ENCODE assay signal across 9 cellular contexts in genomic region chr9:21434202-21435014, GRCh38. TPM values are rescaled to one million over a fixed set of nuclear protein-coding genes. Genes with fewer than 3 reads are reported as not detected.
DNase-seq lines count a peak whose midpoint lies in the region; ATAC-seq and TF ChIP-seq lines count a peak whose summit lies in the region.
"Had no signal": no experiment of that assay in that cellular context is flagged by ENCODE, and none has a peak within 500 bp of the region (broad histone marks: within the 10 kb centered on the region; RNA-seq: fewer than 3 reads in every experiment).

No MANE protein-coding gene starts in this region.

- DNase-seq in AG04449 (ENCODE audit: low read depth, low spot score) (peak; percentile 23), GM06990 (ENCODE audit: extremely low read depth, insufficient read length) (no peak), NCI-H2171 treated with DMSO at 0.1 percent for 48 hours (lab: John Stamatoyannopoulos, UW) (peak; percentile 33), activated T-cell treated with anti-CD3 and anti-CD28 coated beads for 4 hours (peak; percentile 40), head of caudate nucleus (peak in 36 of 42 donors; percentile 11 to 89 (median 62)), mesothelial cell of epicardium (ENCODE audit: low spot score in 2 of 2, unreplicated experiment in 2 of 2) (no peak)
- peak; percentile 64 for DNase-seq in stimulated activated CD4-positive, alpha-beta T cell treated with anti-CD3 and anti-CD28 coated beads, Interleukin-4, amount 100 ng/mL, for 24 hours

- no peak for ATAC-seq in HG03520 (IDR thresholded peaks at IDR 0.05; ENCODE audit: unreplicated experiment)
- ATAC-seq: left colon had no signal

- H3K9me3 Mint-ChIP-seq in mesothelial cell of epicardium, result peaks cover 5% of the 10 kb centered on the region

- H3K4me3 Mint-ChIP-seq in mesothelial cell of epicardium, result no peak overlapping the region

- TF ChIP-seq CTCF in AG04449 (IDR thresholded peaks at IDR 0.05; ENCODE audit: insufficient read depth, low read length, missing control alignments) (peak; percentile 53), GM06990 (IDR thresholded peaks at IDR 0.05; ENCODE audit: insufficient read depth, low read length, poor library complexity, severe bottlenecking) (peak; percentile 70), mesothelial cell of epicardium (IDR thresholded peaks at IDR 0.05; ENCODE audit: unreplicated experiment) (no peak)

- H3K4me3 ChIP-seq in AG04449 (ENCODE audit: low read depth, low read length) (no peak overlapping the region), GM06990 (replicated peaks; ENCODE audit: low read depth, low read length) (no peak overlapping the region)

- intact Hi-C loops in head of caudate nucleus (cut with DNase I), result no loop called here

- H3K27me3 Mint-ChIP-seq in mesothelial cell of epicardium (ENCODE audit: low read depth), result no peaks in the 10 kb centered on the region

- CTCF ChIA-PET in AG04449 (lab: Yijun Ruan, JAX), result interaction anchor here (0.7 to 6.2 kb wide), 43 partner anchors 8 to 804 kb away, joined by 3 to 59 read pairs (median 4); partner anchors contain the start of genes IFNA8 and MTAP

- H3K36me3 Mint-ChIP-seq in mesothelial cell of epicardium, result no peaks in the 10 kb centered on the region

- no peak overlapping the region for H3K27ac Mint-ChIP-seq in mesothelial cell of epicardium

- H3K4me1 Mint-ChIP-seq in mesothelial cell of epicardium, result no peaks in the 10 kb centered on the region

- POLR2A ChIA-PET in AG04449 (lab: Yijun Ruan, JAX), result no interaction called here

- no peaks in the 10 kb centered on the region for H3K36me3 ChIP-seq in GM06990 (ENCODE audit: control insufficient read depth, insufficient read depth, low read length)

- H3K27me3 ChIP-seq in GM06990 (replicated peaks; ENCODE audit: control insufficient read depth, insufficient read depth, low read length), result no peaks in the 10 kb centered on the region

RNA-seq across cellular contexts. Expression of gene IFNA1, which starts 5.8 kb away (rescaled TPM):
- total RNA-seq in mesothelial cell of epicardium, result not detected in 3 replicates
- total RNA-seq: left colon had no signal

RNA-seq across cellular contexts. Expression of gene IFNA8, which starts 25.5 kb away (rescaled TPM):
- not detected in 3 replicates for total RNA-seq in mesothelial cell of epicardium
- total RNA-seq: left colon had no signal

RNA-seq across cellular contexts. Expression of gene IFNE, which starts 47.7 kb away (rescaled TPM):
- 1.6 to 2.0 TPM (median 1.7 TPM) in 3 replicates for total RNA-seq in mesothelial cell of epicardium
- total RNA-seq: left colon had no signal

RNA-seq across cellular contexts. Expression of gene IFNA2, which starts 49.2 kb away (rescaled TPM):
- 0.34 to 0.62 TPM (median 0.58 TPM) in 3 replicates for total RNA-seq in mesothelial cell of epicardium
- total RNA-seq: left colon had no signal

Comparison
In these comparisons a context has a peak if more than half of its experiments do, and no peak if none do; other contexts are left out.
1. DNase-seq: peak in AG04449 (single experiment), NCI-H2171 treated with DMSO at 0.1 percent for 48 hours (single experiment), activated T-cell treated with anti-CD3 and anti-CD28 coated beads for 4 hours (single experiment), head of caudate nucleus (36 of 42) and stimulated activated CD4-positive, alpha-beta T cell treated with anti-CD3 and anti-CD28 coated beads, Interleukin-4, amount 100 ng/mL, for 24 hours (single experiment); none in GM06990 (single experiment) and mesothelial cell of epicardium (0 of 2).